8 cellular contexts compared by ENCODE assay signal in genomic region chr19:1276620-1277007, GRCh38. TPM values are rescaled to one million over a fixed set of nuclear protein-coding genes. Genes with fewer than 3 reads are reported as not detected.
DNase-seq lines count a peak whose midpoint lies in the region; ATAC-seq and TF ChIP-seq lines count a peak whose summit lies in the region.

No MANE protein-coding gene starts in this region.

- H3K4me1 ChIP-seq in CD8-positive, alpha-beta T cell (ENCODE audit: insufficient read depth, low read length), result peaks cover 49% of the 10 kb centered on the region
- H3K4me1 ChIP-seq in MM.1S (ENCODE audit: low read length), result peaks cover 13% of the 10 kb centered on the region

- H3K79me2 ChIP-seq in MM.1S (ENCODE audit: low read length), result peaks cover 60% of the 10 kb centered on the region

- H3K27me3 ChIP-seq in CD8-positive, alpha-beta T cell (ENCODE audit: insufficient read depth, low read length), result no peaks in the 10 kb centered on the region
- no peaks in the 10 kb centered on the region for H3K27me3 ChIP-seq in MM.1S (replicated peaks; ENCODE audit: insufficient read depth, low read length)

- peaks cover 41% of the 10 kb centered on the region for H3K4me1 Mint-ChIP-seq in CD8-positive, alpha-beta T cell (ENCODE audit: low read depth)
- H3K4me1 Mint-ChIP-seq in neural crest cell, result peaks cover 38% of the 10 kb centered on the region

- H2AFZ ChIP-seq in MM.1S (ENCODE audit: low read length), result no peak overlapping the region

- intact Hi-C loops in CD8-positive, alpha-beta T cell (cut with DNase I, micrococcal nuclease), result loop anchor here (1.0 to 10.0 kb wide), 7 partner anchors 76 to 808 kb away; partner anchors contain the start of genes ADAMTSL5 (in 1 of the 2), PCSK4 (in 1 of the 2), REEP6 (in 1 of the 2) and RNF126 (in 1 of the 2)

- DNase-seq in CD8-positive, alpha-beta T cell, result peak in 1 of 7 experiments; percentile 59
- peak; percentile 84 for DNase-seq in MM.1S
- DNase-seq in central memory CD4-positive, alpha-beta T cell, result peak; percentile 48
- DNase-seq in neural crest cell (ENCODE audit: low read depth, low spot score), result no peak
- DNase-seq in substantia nigra (lab: John Stamatoyannopoulos, UW), result no peak
- DNase-seq in NCI-H345 (lab: John Stamatoyannopoulos, UW), result no peak
- no peak for DNase-seq in putamen (ENCODE audit: low spot score)
- DNase-seq in NCI-H187 (lab: John Stamatoyannopoulos, UW), result no peak

- TF ChIP-seq CTCF in CD8-positive, alpha-beta T cell (IDR thresholded peaks at IDR 0.05), result no peak
- TF ChIP-seq CTCF in MM.1S (IDR thresholded peaks at IDR 0.05; ENCODE audit: low read length) (no peak), neural crest cell (conservative IDR thresholded peaks at IDR 0.05) (no peak)

- H3K27ac ChIP-seq in CD8-positive, alpha-beta T cell (ENCODE audit: low read depth, low read length), result peak overlapping the region; percentile 84
- H3K27ac ChIP-seq in MM.1S (ENCODE audit: low read length) (peak overlapping the region; percentile 97), substantia nigra (ENCODE audit: low read depth, low read length, poor library complexity, severe bottlenecking) (no peak overlapping the region)

- H3K27me3 Mint-ChIP-seq in CD8-positive, alpha-beta T cell (ENCODE audit: low read depth), result no peaks in the 10 kb centered on the region
- H3K27me3 Mint-ChIP-seq in neural crest cell (ENCODE audit: low read depth), result peaks cover 22% of the 10 kb centered on the region

- peak overlapping the region; percentile 97 for H3K9ac ChIP-seq in MM.1S (ENCODE audit: low read length)

- H3K4me3 ChIP-seq in CD8-positive, alpha-beta T cell (ENCODE audit: low read depth, low read length), result peak overlapping the region; percentile 77
- H3K4me3 ChIP-seq in MM.1S (ENCODE audit: low read length), result peak overlapping the region; percentile 92

- H3K9me2 ChIP-seq in MM.1S (replicated peaks; ENCODE audit: insufficient read depth, low read length), result no peaks in the 10 kb centered on the region

- H3K36me3 Mint-ChIP-seq in CD8-positive, alpha-beta T cell, result peaks cover 50% of the 10 kb centered on the region
- peaks cover 18% of the 10 kb centered on the region for H3K36me3 Mint-ChIP-seq in neural crest cell (ENCODE audit: low read depth)

- peak overlapping the region; percentile 94 for H3K4me2 ChIP-seq in MM.1S (ENCODE audit: low read depth, low read length)

- CTCF ChIA-PET in CD8-positive, alpha-beta T cell (lab: Charles Lee), result interaction anchor here (4.9 to 5.6 kb wide), 2 partner anchors 32 to 95 kb away, joined by 48 to 60 read pairs; no protein-coding TSS in a partner anchor

- ATAC-seq in CD8-positive, alpha-beta T cell, result no peak

- no peaks in the 10 kb centered on the region for H3K9me3 Mint-ChIP-seq in CD8-positive, alpha-beta T cell
- H3K9me3 Mint-ChIP-seq in neural crest cell, result no peaks in the 10 kb centered on the region

- H3K27ac Mint-ChIP-seq in CD8-positive, alpha-beta T cell, result peak overlapping the region; percentile 92
- peak overlapping the region; percentile 94 for H3K27ac Mint-ChIP-seq in neural crest cell (ENCODE audit: unreplicated experiment)

- no peaks in the 10 kb centered on the region for H3K9me3 ChIP-seq in CD8-positive, alpha-beta T cell (ENCODE audit: low read length)
- no peaks in the 10 kb centered on the region for H3K9me3 ChIP-seq in MM.1S (replicated peaks; ENCODE audit: insufficient read depth, low read length)

- POLR2A ChIA-PET in CD8-positive, alpha-beta T cell (lab: Charles Lee), result interaction anchor here (0.8 to 3.8 kb wide), 2 partner anchors 7 to 78 kb away, joined by 3 to 27 read pairs; partner anchors contain the start of gene CIRBP

- peak overlapping the region; percentile 83 for H3K4me3 Mint-ChIP-seq in CD8-positive, alpha-beta T cell
- peak overlapping the region; percentile 87 for H3K4me3 Mint-ChIP-seq in neural crest cell

- H4K20me1 ChIP-seq in MM.1S (ENCODE audit: insufficient read depth, low read length), result no peaks in the 10 kb centered on the region

- H3K36me3 ChIP-seq in CD8-positive, alpha-beta T cell (ENCODE audit: insufficient read depth, low read length), result peaks cover 37% of the 10 kb centered on the region
- peaks cover 28% of the 10 kb centered on the region for H3K36me3 ChIP-seq in MM.1S (replicated peaks; ENCODE audit: insufficient read depth, low read length)

- H3F3A ChIP-seq in MM.1S (ENCODE audit: insufficient read depth, low read length), result peaks cover 48% of the 10 kb centered on the region

RNA-seq across cellular contexts. Expression of gene FAM174C, which starts 1.3 kb away (rescaled TPM):
- 10 to 100 TPM; 36.2 to 37.4 TPM for total RNA-seq in CD8-positive, alpha-beta T cell
- 33.3 and 36.6 TPM in 2 replicates for total RNA-seq in neural crest cell

RNA-seq across cellular contexts. Expression of gene CIRBP, which starts 7.5 kb away (rescaled TPM):
- total RNA-seq in CD8-positive, alpha-beta T cell, result 100 to 1,000 TPM; 689 to 695 TPM
- total RNA-seq in neural crest cell, result 414 and 421 TPM in 2 replicates

RNA-seq across cellular contexts. Expression of gene EFNA2, which starts 9.1 kb away (rescaled TPM):
- total RNA-seq in CD8-positive, alpha-beta T cell, result not detected
- 28.0 and 31.0 TPM in 2 replicates for total RNA-seq in neural crest cell

RNA-seq across cellular contexts. Expression of gene MIDN, which starts 28.2 kb away (rescaled TPM):
- 100 to 1,000 TPM; 305 to 314 TPM for total RNA-seq in CD8-positive, alpha-beta T cell
- 177 and 187 TPM in 2 replicates for total RNA-seq in neural crest cell

RNA-seq across cellular contexts. Expression of gene ATP5F1D, which starts 35.1 kb away (rescaled TPM):
- 10 to 100 TPM; 86.2 to 96.3 TPM for total RNA-seq in CD8-positive, alpha-beta T cell
- total RNA-seq in neural crest cell, result 140 and 141 TPM in 2 replicates

Comparison
In these comparisons a context has a peak if more than half of its experiments do, and no peak if none do; other contexts are left out.
1. DNase-seq: peak in MM.1S (single experiment) and central memory CD4-positive, alpha-beta T cell (single experiment); none in neural crest cell (single experiment), substantia nigra (0 of 49), NCI-H345 (single experiment), putamen (single experiment) and NCI-H187 (0 of 2).
2. RNA of gene EFNA2, which starts 9.1 kb away (total RNA-seq): 28.0 to 31.0 TPM in neural crest cell; not detected in CD8-positive, alpha-beta T cell; every median in the first group is over 10 times any median in the second.